2 cellular contexts compared by ENCODE assay signal in the genomic region with DNA sequence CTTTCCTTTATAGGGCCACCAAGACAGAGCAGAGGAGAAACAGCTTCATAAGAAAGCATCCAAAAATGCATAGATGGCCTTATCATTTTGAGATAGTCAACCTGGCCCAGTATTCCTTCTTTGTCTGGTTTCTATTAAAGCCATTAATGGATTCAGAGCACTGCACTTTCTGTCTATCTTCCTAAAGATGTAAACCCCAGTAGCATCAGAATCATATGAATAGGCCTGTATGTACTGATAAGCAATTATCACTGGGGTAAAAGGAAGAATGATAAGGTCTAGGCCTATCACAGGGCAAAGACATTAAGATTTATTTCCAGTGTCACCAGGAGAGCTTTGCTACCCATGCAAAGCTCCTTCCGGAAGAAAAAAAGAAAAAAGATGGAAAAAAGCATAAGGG.
TF ChIP-seq lines count a peak whose summit lies in the region.

No MANE protein-coding gene starts in this region.

TF ChIP-seq in SK-N-SH, 30 proteins besides CTCF, POLR2A, EP300 and RAD21 (continued from another document):
- peak; percentile 14; the same call in 1 of the 2 replicates for TF ChIP-seq NFIC (IDR thresholded peaks at IDR 0.05; ENCODE audit: borderline replicate concordance)

TF ChIP-seq in SK-N-SH treated with all-trans-retinoic acid at 6 μM for 48 hours, 23 proteins besides CTCF, POLR2A, EP300 and RAD21 (continued from another document):
- TF ChIP-seq SNAI2 (CRISPR knock-in tag; IDR thresholded peaks at IDR 0.05) (peak; percentile 68; the same call in 1 of the 2 replicates), BACH2 (CRISPR knock-in tag; IDR thresholded peaks at IDR 0.05; ENCODE audit: borderline replicate concordance) (no peak), RARB (CRISPR knock-in tag; IDR thresholded peaks at IDR 0.05) (no peak), ZC3H10 (CRISPR knock-in tag; IDR thresholded peaks at IDR 0.05) (no peak), TCF4 (CRISPR knock-in tag; IDR thresholded peaks at IDR 0.05; ENCODE audit: borderline replicate concordance) (peak; percentile 98), ISL1 (CRISPR knock-in tag; IDR thresholded peaks at IDR 0.05) (peak; percentile 94), ZFP30 (CRISPR knock-in tag; IDR thresholded peaks at IDR 0.05) (no peak), ZNF70 (CRISPR knock-in tag; IDR thresholded peaks at IDR 0.05) (no peak), PPARA (CRISPR knock-in tag; IDR thresholded peaks at IDR 0.05; ENCODE audit: borderline replicate concordance) (no peak), ZNF565 (CRISPR knock-in tag; conservative IDR thresholded peaks at IDR 0.05; ENCODE audit: low read depth) (no peak; the same call in 1 of the 2 replicates), ESRRG (CRISPR knock-in tag; IDR thresholded peaks at IDR 0.05) (peak; percentile 76; the same call in 1 of the 2 replicates), OSR1 (CRISPR knock-in tag; IDR thresholded peaks at IDR 0.05) (no peak), ZFP3 (CRISPR knock-in tag; IDR thresholded peaks at IDR 0.05) (no peak)
- TF ChIP-seq, protein P1, sequence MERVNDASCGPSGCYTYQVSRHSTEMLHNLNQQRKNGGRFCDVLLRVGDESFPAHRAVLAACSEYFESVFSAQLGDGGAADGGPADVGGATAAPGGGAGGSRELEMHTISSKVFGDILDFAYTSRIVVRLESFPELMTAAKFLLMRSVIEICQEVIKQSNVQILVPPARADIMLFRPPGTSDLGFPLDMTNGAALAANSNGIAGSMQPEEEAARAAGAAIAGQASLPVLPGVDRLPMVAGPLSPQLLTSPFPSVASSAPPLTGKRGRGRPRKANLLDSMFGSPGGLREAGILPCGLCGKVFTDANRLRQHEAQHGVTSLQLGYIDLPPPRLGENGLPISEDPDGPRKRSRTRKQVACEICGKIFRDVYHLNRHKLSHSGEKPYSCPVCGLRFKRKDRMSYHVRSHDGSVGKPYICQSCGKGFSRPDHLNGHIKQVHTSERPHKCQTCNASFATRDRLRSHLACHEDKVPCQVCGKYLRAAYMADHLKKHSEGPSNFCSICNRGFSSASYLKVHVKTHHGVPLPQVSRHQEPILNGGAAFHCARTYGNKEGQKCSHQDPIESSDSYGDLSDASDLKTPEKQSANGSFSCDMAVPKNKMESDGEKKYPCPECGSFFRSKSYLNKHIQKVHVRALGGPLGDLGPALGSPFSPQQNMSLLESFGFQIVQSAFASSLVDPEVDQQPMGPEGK (CRISPR knock-in tag; IDR thresholded peaks at IDR 0.05; ENCODE audit: borderline replicate concordance): no peak
- TF ChIP-seq, protein P2, sequence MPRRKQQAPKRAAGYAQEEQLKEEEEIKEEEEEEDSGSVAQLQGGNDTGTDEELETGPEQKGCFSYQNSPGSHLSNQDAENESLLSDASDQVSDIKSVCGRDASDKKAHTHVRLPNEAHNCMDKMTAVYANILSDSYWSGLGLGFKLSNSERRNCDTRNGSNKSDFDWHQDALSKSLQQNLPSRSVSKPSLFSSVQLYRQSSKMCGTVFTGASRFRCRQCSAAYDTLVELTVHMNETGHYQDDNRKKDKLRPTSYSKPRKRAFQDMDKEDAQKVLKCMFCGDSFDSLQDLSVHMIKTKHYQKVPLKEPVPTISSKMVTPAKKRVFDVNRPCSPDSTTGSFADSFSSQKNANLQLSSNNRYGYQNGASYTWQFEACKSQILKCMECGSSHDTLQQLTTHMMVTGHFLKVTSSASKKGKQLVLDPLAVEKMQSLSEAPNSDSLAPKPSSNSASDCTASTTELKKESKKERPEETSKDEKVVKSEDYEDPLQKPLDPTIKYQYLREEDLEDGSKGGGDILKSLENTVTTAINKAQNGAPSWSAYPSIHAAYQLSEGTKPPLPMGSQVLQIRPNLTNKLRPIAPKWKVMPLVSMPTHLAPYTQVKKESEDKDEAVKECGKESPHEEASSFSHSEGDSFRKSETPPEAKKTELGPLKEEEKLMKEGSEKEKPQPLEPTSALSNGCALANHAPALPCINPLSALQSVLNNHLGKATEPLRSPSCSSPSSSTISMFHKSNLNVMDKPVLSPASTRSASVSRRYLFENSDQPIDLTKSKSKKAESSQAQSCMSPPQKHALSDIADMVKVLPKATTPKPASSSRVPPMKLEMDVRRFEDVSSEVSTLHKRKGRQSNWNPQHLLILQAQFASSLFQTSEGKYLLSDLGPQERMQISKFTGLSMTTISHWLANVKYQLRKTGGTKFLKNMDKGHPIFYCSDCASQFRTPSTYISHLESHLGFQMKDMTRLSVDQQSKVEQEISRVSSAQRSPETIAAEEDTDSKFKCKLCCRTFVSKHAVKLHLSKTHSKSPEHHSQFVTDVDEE (CRISPR knock-in tag; IDR thresholded peaks at IDR 0.05): peak; percentile 100
- TF ChIP-seq, protein P3, sequence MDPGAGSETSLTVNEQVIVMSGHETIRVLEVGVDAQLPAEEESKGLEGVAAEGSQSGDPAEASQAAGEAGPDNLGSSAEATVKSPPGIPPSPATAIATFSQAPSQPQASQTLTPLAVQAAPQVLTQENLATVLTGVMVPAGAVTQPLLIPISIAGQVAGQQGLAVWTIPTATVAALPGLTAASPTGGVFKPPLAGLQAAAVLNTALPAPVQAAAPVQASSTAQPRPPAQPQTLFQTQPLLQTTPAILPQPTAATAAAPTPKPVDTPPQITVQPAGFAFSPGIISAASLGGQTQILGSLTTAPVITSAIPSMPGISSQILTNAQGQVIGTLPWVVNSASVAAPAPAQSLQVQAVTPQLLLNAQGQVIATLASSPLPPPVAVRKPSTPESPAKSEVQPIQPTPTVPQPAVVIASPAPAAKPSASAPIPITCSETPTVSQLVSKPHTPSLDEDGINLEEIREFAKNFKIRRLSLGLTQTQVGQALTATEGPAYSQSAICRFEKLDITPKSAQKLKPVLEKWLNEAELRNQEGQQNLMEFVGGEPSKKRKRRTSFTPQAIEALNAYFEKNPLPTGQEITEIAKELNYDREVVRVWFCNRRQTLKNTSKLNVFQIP (CRISPR knock-in tag; IDR thresholded peaks at IDR 0.05; ENCODE audit: borderline replicate concordance, low read depth): no peak; the same call in 1 of the 2 replicates
- TF ChIP-seq, protein P4, sequence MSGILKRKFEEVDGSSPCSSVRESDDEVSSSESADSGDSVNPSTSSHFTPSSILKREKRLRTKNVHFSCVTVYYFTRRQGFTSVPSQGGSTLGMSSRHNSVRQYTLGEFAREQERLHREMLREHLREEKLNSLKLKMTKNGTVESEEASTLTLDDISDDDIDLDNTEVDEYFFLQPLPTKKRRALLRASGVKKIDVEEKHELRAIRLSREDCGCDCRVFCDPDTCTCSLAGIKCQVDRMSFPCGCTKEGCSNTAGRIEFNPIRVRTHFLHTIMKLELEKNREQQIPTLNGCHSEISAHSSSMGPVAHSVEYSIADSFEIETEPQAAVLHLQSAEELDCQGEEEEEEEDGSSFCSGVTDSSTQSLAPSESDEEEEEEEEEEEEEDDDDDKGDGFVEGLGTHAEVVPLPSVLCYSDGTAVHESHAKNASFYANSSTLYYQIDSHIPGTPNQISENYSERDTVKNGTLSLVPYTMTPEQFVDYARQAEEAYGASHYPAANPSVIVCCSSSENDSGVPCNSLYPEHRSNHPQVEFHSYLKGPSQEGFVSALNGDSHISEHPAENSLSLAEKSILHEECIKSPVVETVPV (CRISPR knock-in tag; IDR thresholded peaks at IDR 0.05): peak; percentile 78
